8 cellular contexts compared by ENCODE assay signal in genomic region chr17:50547736-50548083, GRCh38. TPM values are rescaled to one million over a fixed set of nuclear protein-coding genes. Genes with fewer than 3 reads are reported as not detected.
DNase-seq lines count a peak whose midpoint lies in the region; ATAC-seq and TF ChIP-seq lines count a peak whose summit lies in the region.

No MANE protein-coding gene starts in this region.

- H3K4me3 ChIP-seq in iPS-18c (ENCODE audit: insufficient read depth, low read depth, low read length): peak overlapping the region; percentile 75
- peak overlapping the region; percentile 52 to 64 (median 60) for H3K4me3 ChIP-seq in stomach

- peaks cover 29 to 68% (median 51%) of the 10 kb centered on the region in 4 donors for H3K4me1 ChIP-seq in stomach

- H3K27ac ChIP-seq in stomach: peak overlapping the region; percentile 82 to 91 (median 88)

- H3K36me3 Mint-ChIP-seq in activated CD8-positive, alpha-beta T cell treated with anti-CD3 and anti-CD28 coated beads for 36 hours (ENCODE audit: low read depth): no peaks in the 10 kb centered on the region

- 31 to 59% (median 36%) methylated on average over 5 of the region's 5 CpGs for WGBS in stomach, 5 donors

- CTCF ChIA-PET in activated CD8-positive, alpha-beta T cell treated with anti-CD3 and anti-CD28 coated beads for 36 hours (lab: Charles Lee): interaction anchor here (0.6 to 2.1 kb wide), 6 partner anchors 69 to 294 kb away, joined by 3 to 15 read pairs (median 4); no protein-coding TSS in a partner anchor

- H3K27me3 ChIP-seq in stomach: no peaks in the 10 kb centered on the region

- no peak for TF ChIP-seq CTCF in activated CD8-positive, alpha-beta T cell treated with anti-CD3 and anti-CD28 coated beads for 36 hours (IDR thresholded peaks at IDR 0.05)
- TF ChIP-seq CTCF in stomach (IDR thresholded peaks at IDR 0.05): no peak

- ATAC-seq in activated CD8-positive, alpha-beta T cell treated with anti-CD3 and anti-CD28 coated beads for 36 hours: no peak
- ATAC-seq in GM18505 (IDR thresholded peaks at IDR 0.05; ENCODE audit: unreplicated experiment) (no peak), HG02610 (IDR thresholded peaks at IDR 0.05; ENCODE audit: unreplicated experiment) (no peak)

- no peak for TF ChIP-seq EP300 in stomach (IDR thresholded peaks at IDR 0.05)

- H3K9me3 Mint-ChIP-seq in activated CD8-positive, alpha-beta T cell treated with anti-CD3 and anti-CD28 coated beads for 36 hours: no peaks in the 10 kb centered on the region

- peaks cover 0 to 38% (median 21%) of the 10 kb centered on the region in 4 donors for H3K36me3 ChIP-seq in stomach

- no peak for TF ChIP-seq POLR2A in stomach (IDR thresholded peaks at IDR 0.05)
- TF ChIP-seq POLR2A in GM18505 (IDR thresholded peaks at IDR 0.05; ENCODE audit: borderline replicate concordance, extremely low read depth, insufficient read depth, insufficient read length): no peak

- H3K27me3 Mint-ChIP-seq in activated CD8-positive, alpha-beta T cell treated with anti-CD3 and anti-CD28 coated beads for 36 hours: peaks cover 2% of the 10 kb centered on the region

- peaks cover 4% of the 10 kb centered on the region for H3K4me1 Mint-ChIP-seq in activated CD8-positive, alpha-beta T cell treated with anti-CD3 and anti-CD28 coated beads for 36 hours (ENCODE audit: low read depth)

- H3K4me3 Mint-ChIP-seq in activated CD8-positive, alpha-beta T cell treated with anti-CD3 and anti-CD28 coated beads for 36 hours: peak overlapping the region; percentile 82

- DNase-seq in DMS53 (lab: John Stamatoyannopoulos, UW) (peak; percentile 54), DMS53 treated with DMSO at 0.1 percent for 48 hours (lab: John Stamatoyannopoulos, UW; ENCODE audit: unreplicated experiment) (no peak), stomach (peak; percentile 49), SKM-1 (lab: John Stamatoyannopoulos, UW; ENCODE audit: unreplicated experiment) (no peak)
- DNase-seq in activated CD8-positive, alpha-beta T cell treated with anti-CD3 and anti-CD28 coated beads for 36 hours: no peak

- no peaks in the 10 kb centered on the region for H3K9me3 ChIP-seq in iPS-18c (ENCODE audit: control insufficient read depth, insufficient read depth, low read length)
- no peaks in the 10 kb centered on the region for H3K9me3 ChIP-seq in stomach

- intact Hi-C loops in activated CD8-positive, alpha-beta T cell treated with anti-CD3 and anti-CD28 coated beads for 36 hours (cut with micrococcal nuclease): loop anchor here (2.0 to 10.0 kb wide), 3 partner anchors 75 to 297 kb away; no protein-coding TSS in a partner anchor
- intact Hi-C loops in stomach (cut with DNase I; ENCODE audit: low total_unique reads): loop anchor here (5.0 to 10.0 kb wide), 3 partner anchors 75 to 297 kb away; no protein-coding TSS in a partner anchor

- peak overlapping the region; percentile 76 for H3K27ac Mint-ChIP-seq in activated CD8-positive, alpha-beta T cell treated with anti-CD3 and anti-CD28 coated beads for 36 hours

- POLR2A ChIA-PET in activated CD8-positive, alpha-beta T cell treated with anti-CD3 and anti-CD28 coated beads for 36 hours (lab: Charles Lee): no interaction called here

RNA-seq across cellular contexts. Expression of gene SPATA20, which starts 0.7 kb away (rescaled TPM):
- 10 to 100 TPM; 29.0 to 36.2 TPM for total RNA-seq in activated CD8-positive, alpha-beta T cell treated with anti-CD3 and anti-CD28 coated beads for 36 hours
- 1,000 to 10,000 TPM in 1 of 5 donors, 100 to 1,000 TPM in 3, 10 to 100 TPM in 1; 45.0 to 1,214 (median 194) TPM for total RNA-seq in stomach
- polyA plus RNA-seq in stomach: 10 to 100 TPM; 24.8 to 58.6 (median 40.6) TPM

RNA-seq across cellular contexts. Expression of gene CACNA1G, which starts 12.8 kb away (rescaled TPM):
- total RNA-seq in activated CD8-positive, alpha-beta T cell treated with anti-CD3 and anti-CD28 coated beads for 36 hours: under 1 TPM in 1 of 2 experiments, not detected in 1; 0.13 TPM
- 1 to 10 TPM in 2 of 5 donors, not detected in 3; 2.0 to 3.7 TPM for total RNA-seq in stomach
- under 1 TPM in 2 of 3 donors, not detected in 1; 0.06 to 0.10 TPM for polyA plus RNA-seq in stomach

RNA-seq across cellular contexts. Expression of gene EPN3, which starts 15.2 kb away (rescaled TPM):
- total RNA-seq in activated CD8-positive, alpha-beta T cell treated with anti-CD3 and anti-CD28 coated beads for 36 hours: not detected
- total RNA-seq in stomach: 100 to 1,000 TPM in 2 of 5 donors, 10 to 100 TPM in 2, 1 to 10 TPM in 1; 6.4 to 117 (median 49.5) TPM
- 10 to 100 TPM; 25.9 to 76.3 (median 40.6) TPM for polyA plus RNA-seq in stomach

RNA-seq across cellular contexts. Expression of gene MYCBPAP, which starts 39.5 kb away (rescaled TPM):
- 1 to 10 TPM; 6.7 to 6.9 TPM for total RNA-seq in activated CD8-positive, alpha-beta T cell treated with anti-CD3 and anti-CD28 coated beads for 36 hours
- 1 to 10 TPM in 3 of 5 donors, not detected in 2; 1.1 to 2.7 (median 2.6) TPM for total RNA-seq in stomach
- polyA plus RNA-seq in stomach: under 1 TPM in 2 of 3 donors, not detected in 1; 0.25 to 0.31 TPM

Comparison
In these comparisons a context has a peak if more than half of its experiments do, and no peak if none do; other contexts are left out.
1. DNase-seq: peak in DMS53 (single experiment) and stomach (single experiment); none in DMS53 treated with DMSO at 0.1 percent for 48 hours (single experiment), activated CD8-positive, alpha-beta T cell treated with anti-CD3 and anti-CD28 coated beads for 36 hours (single experiment) and SKM-1 (single experiment).
2. RNA of gene EPN3, which starts 15.2 kb away (total RNA-seq): 6.4 to 117 TPM in stomach; not detected in activated CD8-positive, alpha-beta T cell treated with anti-CD3 and anti-CD28 coated beads for 36 hours; every median in the first group is over 4 times any median in the second.